Comparison of ENCODE assay signal across 9 cellular contexts in genomic region chr9:114163517-114163924, GRCh38. TPM values are rescaled to one million over a fixed set of nuclear protein-coding genes. Genes with fewer than 3 reads are reported as not detected.
DNase-seq lines count a peak whose midpoint lies in the region; ATAC-seq and TF ChIP-seq lines count a peak whose summit lies in the region.
"Had no signal": no experiment of that assay in that cellular context is flagged by ENCODE, and none has a peak within 500 bp of the region (broad histone marks: within the 10 kb centered on the region; RNA-seq: fewer than 3 reads in every experiment).

No MANE protein-coding gene starts in this region.

- peak; percentile 38 for TF ChIP-seq POLR2A in right lobe of liver (IDR thresholded peaks at IDR 0.05)
- TF ChIP-seq POLR2A in uterus (IDR thresholded peaks at IDR 0.05) = no peak

- H3K36me3 Mint-ChIP-seq in activated naive CD8-positive, alpha-beta T cell treated with anti-CD3 and anti-CD28 coated beads, Interleukin-2, amount 50 U/mL, for 24 hours (ENCODE audit: low read depth) = no peaks in the 10 kb centered on the region
- H3K36me3 Mint-ChIP-seq in activated naive CD8-positive, alpha-beta T cell treated with anti-CD3 and anti-CD28 coated beads for 36 hours = peaks cover 4% of the 10 kb centered on the region

- H3K4me3 ChIP-seq in right lobe of liver = peak overlapping the region in 2 of 3 donors; percentile 20 to 21
- peak overlapping the region in 1 of 2 donors; percentile 12 for H3K4me3 ChIP-seq in uterus

- H3K4me3 Mint-ChIP-seq in activated naive CD8-positive, alpha-beta T cell treated with anti-CD3 and anti-CD28 coated beads, Interleukin-2, amount 50 U/mL, for 24 hours = no peak overlapping the region
- H3K4me3 Mint-ChIP-seq in activated naive CD8-positive, alpha-beta T cell treated with anti-CD3 and anti-CD28 coated beads for 36 hours = no peak overlapping the region
- H3K4me3 Mint-ChIP-seq: activated T-cell treated with anti-CD3 and anti-CD28 coated beads, Interleukin-2, amount 50 U/mL, for 72 hours had no signal

- no peaks in the 10 kb centered on the region for H3K9me3 Mint-ChIP-seq in activated naive CD8-positive, alpha-beta T cell treated with anti-CD3 and anti-CD28 coated beads, Interleukin-2, amount 50 U/mL, for 24 hours
- no peaks in the 10 kb centered on the region for H3K9me3 Mint-ChIP-seq in activated naive CD8-positive, alpha-beta T cell treated with anti-CD3 and anti-CD28 coated beads for 36 hours
- H3K9me3 Mint-ChIP-seq: activated T-cell treated with anti-CD3 and anti-CD28 coated beads, Interleukin-2, amount 50 U/mL, for 72 hours had no signal

- peaks cover 5% of the 10 kb centered on the region for H3K4me1 Mint-ChIP-seq in activated naive CD8-positive, alpha-beta T cell treated with anti-CD3 and anti-CD28 coated beads, Interleukin-2, amount 50 U/mL, for 24 hours
- H3K4me1 Mint-ChIP-seq in activated naive CD8-positive, alpha-beta T cell treated with anti-CD3 and anti-CD28 coated beads for 36 hours = no peaks in the 10 kb centered on the region

- no peaks in the 10 kb centered on the region for H3K36me3 ChIP-seq in right lobe of liver
- H3K36me3 ChIP-seq in uterus = no peaks in the 10 kb centered on the region

- no peaks in the 10 kb centered on the region for H3K9me3 ChIP-seq in right lobe of liver
- no peaks in the 10 kb centered on the region for H3K9me3 ChIP-seq in uterus

- H3K27me3 Mint-ChIP-seq in activated naive CD8-positive, alpha-beta T cell treated with anti-CD3 and anti-CD28 coated beads, Interleukin-2, amount 50 U/mL, for 24 hours = peaks cover 6% of the 10 kb centered on the region
- peaks cover 2% of the 10 kb centered on the region for H3K27me3 Mint-ChIP-seq in activated naive CD8-positive, alpha-beta T cell treated with anti-CD3 and anti-CD28 coated beads for 36 hours

- H3K4me1 ChIP-seq in right lobe of liver (peaks cover 0 to 40% (median 14%) of the 10 kb centered on the region in 4 donors), uterus (peaks cover 0 to 3% of the 10 kb centered on the region in 2 donors)

- intact Hi-C loops in right lobe of liver (cut with DNase I) (no loop called here), uterus (cut with DNase I; ENCODE audit: low total_unique reads) (no loop called here)

- H3K27me3 ChIP-seq in right lobe of liver (no peaks in the 10 kb centered on the region), uterus (no peaks in the 10 kb centered on the region)

- 18% methylated on average over 5 of the region's 13 CpGs for WGBS in right lobe of liver (ENCODE audit: insufficient coverage, low coverage, low lambda C conversion rate, missing lambda C conversion rate)

- TF ChIP-seq CTCF in right lobe of liver (IDR thresholded peaks at IDR 0.05) (no peak), uterus (IDR thresholded peaks at IDR 0.05) (no peak)

- H3K27ac ChIP-seq in right lobe of liver = peak overlapping the region; percentile 65 to 83 (median 76)
- H3K27ac ChIP-seq in uterus = peak overlapping the region; percentile 66 to 69
- no peak overlapping the region for H3K27ac ChIP-seq in substantia nigra (ENCODE audit: low read depth, low read length, poor library complexity, severe bottlenecking)

- H3K27ac Mint-ChIP-seq in activated naive CD8-positive, alpha-beta T cell treated with anti-CD3 and anti-CD28 coated beads, Interleukin-2, amount 50 U/mL, for 24 hours = no peak overlapping the region
- H3K27ac Mint-ChIP-seq in activated naive CD8-positive, alpha-beta T cell treated with anti-CD3 and anti-CD28 coated beads for 36 hours = no peak overlapping the region
- H3K27ac Mint-ChIP-seq: activated T-cell treated with anti-CD3 and anti-CD28 coated beads, Interleukin-2, amount 50 U/mL, for 72 hours had no signal

- DNase-seq in activated naive CD8-positive, alpha-beta T cell treated with anti-CD3 and anti-CD28 coated beads, Interleukin-2, amount 50 U/mL, for 24 hours = no peak
- DNase-seq in activated naive CD8-positive, alpha-beta T cell treated with anti-CD3 and anti-CD28 coated beads for 36 hours = no peak
- DNase-seq in dermis blood vessel endothelial cell = peak; percentile 48
- DNase-seq in right lobe of liver = peak; percentile 89 to 94 (median 93)
- DNase-seq in uterus = peak in 1 of 2 donors; percentile 69
- DNase-seq in substantia nigra (lab: John Stamatoyannopoulos, UW) = no peak
- DNase-seq in COLO668 (lab: John Stamatoyannopoulos, UW; ENCODE audit: unreplicated experiment) = no peak
- no peak for DNase-seq in mesenteric fat pad (ENCODE audit: low spot score)
- DNase-seq: activated T-cell treated with anti-CD3 and anti-CD28 coated beads, Interleukin-2, amount 50 U/mL, for 72 hours had no signal

- ATAC-seq in activated naive CD8-positive, alpha-beta T cell treated with anti-CD3 and anti-CD28 coated beads, Interleukin-2, amount 50 U/mL, for 24 hours = peak; percentile 44
- ATAC-seq in right lobe of liver = peak; percentile 90 to 95 (median 94)

RNA-seq across cellular contexts. Expression of gene COL27A1, which starts 8.2 kb away (rescaled TPM):
- 10 to 100 TPM; 11.4 to 12.2 TPM for total RNA-seq in activated naive CD8-positive, alpha-beta T cell treated with anti-CD3 and anti-CD28 coated beads for 36 hours
- 3.3 and 6.0 TPM in 2 replicates for total RNA-seq in dermis blood vessel endothelial cell
- 10 to 100 TPM; 11.8 to 51.9 (median 29.3) TPM for total RNA-seq in right lobe of liver
- 10 to 100 TPM in 3 of 4 donors, 1 to 10 TPM in 1; 7.9 to 52.9 (median 43.3) TPM for total RNA-seq in uterus
- total RNA-seq in mesenteric fat pad = 101 TPM

Comparison
In these comparisons a context has a peak if more than half of its experiments do, and no peak if none do; other contexts are left out.
1. DNase-seq: peak in dermis blood vessel endothelial cell (single experiment) and right lobe of liver (3 of 3); none in activated naive CD8-positive, alpha-beta T cell treated with anti-CD3 and anti-CD28 coated beads, Interleukin-2, amount 50 U/mL, for 24 hours (single experiment), activated naive CD8-positive, alpha-beta T cell treated with anti-CD3 and anti-CD28 coated beads for 36 hours (single experiment), substantia nigra (0 of 49), COLO668 (single experiment) and mesenteric fat pad (single experiment).